ENCODE assay signal across 24 cellular contexts in genomic region chr1:21271550-21271949, GRCh38. TPM values are rescaled to one million over a fixed set of nuclear protein-coding genes. Genes with fewer than 3 reads are reported as not detected.
A peak's percentile ranks its signal among the peaks of the same experiment; 100 is the strongest.
DNase-seq lines count a peak whose midpoint lies in the region; ATAC-seq, FAIRE-seq and TF ChIP-seq lines count a peak whose summit lies in the region.
"Had no signal": no experiment of that assay in that cellular context is flagged by ENCODE, and none has a peak within 500 bp of the region (broad histone marks: within the 10 kb centered on the region; RNA-seq: fewer than 3 reads in every experiment).

No MANE protein-coding gene starts in this region.

- TF ChIP-seq CTCF in body of pancreas (IDR thresholded peaks at IDR 0.05) = no peak
- TF ChIP-seq CTCF in pancreas (IDR thresholded peaks at IDR 0.05) = no peak
- TF ChIP-seq CTCF in ascending aorta (IDR thresholded peaks at IDR 0.05) = no peak

- no peaks in the 10 kb centered on the region for H3K9me3 ChIP-seq in body of pancreas
- no peaks in the 10 kb centered on the region for H3K9me3 ChIP-seq in pancreas
- H3K9me3 ChIP-seq in ascending aorta = no peaks in the 10 kb centered on the region
- no peaks in the 10 kb centered on the region for H3K9me3 ChIP-seq in MG63
- H3K9me3 ChIP-seq: ovary, sigmoid colon, transverse colon had no signal

- H3K4me1 ChIP-seq in body of pancreas = peaks cover 73% of the 10 kb centered on the region
- H3K4me1 ChIP-seq in pancreas = peaks cover 40 to 66% (median 52%) of the 10 kb centered on the region in 3 donors
- peaks cover 19 to 30% of the 10 kb centered on the region in 2 donors for H3K4me1 ChIP-seq in ascending aorta

- ATAC-seq in body of pancreas (no peak), pancreas (peak; percentile 3 to 63 (median 36))
- ATAC-seq: activated CD4-positive, CD25-positive, alpha-beta regulatory T cell treated with anti-CD3 and anti-CD28 coated beads, Interleukin-2, amount 50 U/mL, for 24 hours; stimulated activated naive B cell treated with anti-CD40 and anti-IgM and Interleukin-4, amounts not matched to agents 10 μg/mL and 1 μg/mL and 100 μg/mL, for 72 hours had no signal

- peaks cover 46% of the 10 kb centered on the region for H3K36me3 Mint-ChIP-seq in T-helper 1 cell treated with Interleukin-12 subunit alpha and Interleukin-12 subunit beta and Interleukin-4 antibody, amounts not matched to agents 30 μg/mL and 1 μg/mL, for 36 hours (ENCODE audit: low read depth)
- H3K36me3 Mint-ChIP-seq in IgD-negative memory B cell = peaks cover 10% of the 10 kb centered on the region

- peaks cover 17% of the 10 kb centered on the region for H3K4me1 Mint-ChIP-seq in T-helper 1 cell treated with Interleukin-12 subunit alpha and Interleukin-12 subunit beta and Interleukin-4 antibody, amounts not matched to agents 30 μg/mL and 1 μg/mL, for 36 hours (ENCODE audit: low read depth)
- peaks cover 7 to 13% (median 8%) of the 10 kb centered on the region in 3 donors for H3K4me1 Mint-ChIP-seq in IgD-negative memory B cell

- peak overlapping the region; percentile 26 for H3K27ac Mint-ChIP-seq in T-helper 1 cell treated with Interleukin-12 subunit alpha and Interleukin-12 subunit beta and Interleukin-4 antibody, amounts not matched to agents 30 μg/mL and 1 μg/mL, for 36 hours
- H3K27ac Mint-ChIP-seq in IgD-negative memory B cell = peak overlapping the region in 2 of 3 donors; percentile 22 to 32
- H3K27ac Mint-ChIP-seq: T-helper 2 cell treated with Interferon-gamma antibody and Interleukin-4, amounts not matched to agents 5 μg/mL and 100 μg/mL, for 36 hours had no signal

- DNase-seq in T-helper 1 cell (no peak), body of pancreas (peak in 2 of 4 donors; percentile 59 to 69), pancreas (peak in 1 of 6 donors; percentile 14), ascending aorta (ENCODE audit: low spot score in 2 of 2) (no peak), MG63 (no peak), anterior cingulate cortex (lab: John Stamatoyannopoulos, UW) (no peak)
- DNase-seq: 8988T; activated gamma-delta T cell; Calu3; effector CD4-positive, alpha-beta T cell; NCI-H1417; NCI-H2107; NCI-H510A; ovary; sigmoid colon; stimulated activated naive B cell treated with anti-CD40 and anti-IgM and Interleukin-4, amounts not matched to agents 10 μg/mL and 1 μg/mL and 100 μg/mL, for 72 hours; transverse colon had no signal

- FAIRE-seq in pancreas (lab: Jason Lieb, UNC) = no peak
- FAIRE-seq: astrocyte, frontal cortex, keratinocyte had no signal

- TF ChIP-seq POLR2A in body of pancreas (IDR thresholded peaks at IDR 0.05) = peak in 1 of 3 donors; percentile 6

- no peak overlapping the region for H3K4me3 Mint-ChIP-seq in T-helper 1 cell treated with Interleukin-12 subunit alpha and Interleukin-12 subunit beta and Interleukin-4 antibody, amounts not matched to agents 30 μg/mL and 1 μg/mL, for 36 hours
- no peak overlapping the region for H3K4me3 Mint-ChIP-seq in IgD-negative memory B cell
- H3K4me3 Mint-ChIP-seq: stimulated activated naive B cell treated with anti-CD40 and anti-IgM and Interleukin-4, amounts not matched to agents 10 μg/mL and 1 μg/mL and 100 μg/mL, for 72 hours; T-helper 2 cell treated with Interferon-gamma antibody and Interleukin-4, amounts not matched to agents 5 μg/mL and 100 μg/mL, for 36 hours had no signal

- H3K4me3 ChIP-seq in body of pancreas = no peak overlapping the region
- H3K4me3 ChIP-seq in pancreas = no peak overlapping the region
- no peak overlapping the region for H3K4me3 ChIP-seq in ascending aorta
- no peak overlapping the region for H3K4me3 ChIP-seq in MG63
- H3K4me3 ChIP-seq: ovary, sigmoid colon, transverse colon had no signal

- intact Hi-C loops in body of pancreas (cut with DNase I) (no loop called here), pancreas (cut with DNase I) (loop anchor here in 1 of 3 donors (10.0 kb wide), 1 partner anchor 53 kb away; no protein-coding TSS in a partner anchor), ascending aorta (cut with DNase I) (loop anchor here (2.0 kb wide), 1 partner anchor 17 kb away; no protein-coding TSS in a partner anchor)

- H3K9me3 Mint-ChIP-seq in T-helper 1 cell treated with Interleukin-12 subunit alpha and Interleukin-12 subunit beta and Interleukin-4 antibody, amounts not matched to agents 30 μg/mL and 1 μg/mL, for 36 hours = no peaks in the 10 kb centered on the region
- no peaks in the 10 kb centered on the region for H3K9me3 Mint-ChIP-seq in IgD-negative memory B cell
- H3K9me3 Mint-ChIP-seq: stimulated activated naive B cell treated with anti-CD40 and anti-IgM and Interleukin-4, amounts not matched to agents 10 μg/mL and 1 μg/mL and 100 μg/mL, for 72 hours; T-helper 2 cell treated with Interferon-gamma antibody and Interleukin-4, amounts not matched to agents 5 μg/mL and 100 μg/mL, for 36 hours had no signal

- 22 to 27% methylated on average over 6 of the region's 6 CpGs for WGBS in body of pancreas, 2 donors
- WGBS in pancreas, 2 donors = 24 to 32% methylated on average over 6 of the region's 6 CpGs

- no peaks in the 10 kb centered on the region for H3K27me3 Mint-ChIP-seq in T-helper 1 cell treated with Interleukin-12 subunit alpha and Interleukin-12 subunit beta and Interleukin-4 antibody, amounts not matched to agents 30 μg/mL and 1 μg/mL, for 36 hours (ENCODE audit: low read depth)
- no peaks in the 10 kb centered on the region for H3K27me3 Mint-ChIP-seq in IgD-negative memory B cell
- H3K27me3 Mint-ChIP-seq: stimulated activated naive B cell treated with anti-CD40 and anti-IgM and Interleukin-4, amounts not matched to agents 10 μg/mL and 1 μg/mL and 100 μg/mL, for 72 hours had no signal

- H3K36me3 ChIP-seq in body of pancreas (replicated peaks in 1 of 2; ENCODE audit: insufficient read depth in 1 of 2, low read depth in 2 of 2) (no peaks in the 10 kb centered on the region), pancreas (peaks cover 0 to 6% (median 0%) of the 10 kb centered on the region in 3 donors), ascending aorta (peaks cover 44 to 59% of the 10 kb centered on the region in 2 donors), MG63 (no peaks in the 10 kb centered on the region)
- H3K36me3 ChIP-seq: ovary had no signal

- H3K27me3 ChIP-seq in body of pancreas (no peaks in the 10 kb centered on the region), pancreas (no peaks in the 10 kb centered on the region), ascending aorta (no peaks in the 10 kb centered on the region), MG63 (no peaks in the 10 kb centered on the region)
- H3K27me3 ChIP-seq: ovary, sigmoid colon, transverse colon had no signal

- H3K27ac ChIP-seq in body of pancreas (peak overlapping the region; percentile 56 to 80 (median 70)), pancreas (peak overlapping the region in 3 of 4 donors; percentile 6 to 66 (median 48)), ascending aorta (no peak overlapping the region)
- H3K27ac ChIP-seq: sigmoid colon, transverse colon had no signal

RNA-seq across cellular contexts. Expression of gene ECE1, which starts 18.7 kb away (rescaled TPM):
- 58.6 TPM for polyA plus RNA-seq in IgD-negative memory B cell
- total RNA-seq in body of pancreas = 10 to 100 TPM; 79.1 to 83.3 TPM
- total RNA-seq in pancreas = 100 to 1,000 TPM in 2 of 6 donors, 10 to 100 TPM in 4; 68.4 to 141 (median 89.1) TPM
- polyA plus RNA-seq in pancreas = 10 to 100 TPM; 38.1 to 59.8 TPM
- total RNA-seq in ascending aorta = 336 TPM
- total RNA-seq in MG63 (2014; rRNA removed; shearing (Covaris generic); ENCODE audit: low replicate concordance) = 10.5 and 11.4 TPM in 2 replicates

Comparison
In these comparisons a context has a peak if more than half of its experiments do, and no peak if none do; other contexts are left out.
1. H3K27ac ChIP-seq: peak in body of pancreas (4 of 4) and pancreas (3 of 4); none in ascending aorta (0 of 2).